Comparison of ENCODE assay signal across 1 cellular context in genomic region chr17:10737168-10737622, GRCh38.
TF ChIP-seq lines count a peak whose summit lies in the region.

No MANE protein-coding gene starts in this region.

TF ChIP-seq in SK-N-SH, 30 proteins besides CTCF, POLR2A, EP300 and RAD21 (continued from another document):
- no peak for TF ChIP-seq PBX3 (IDR thresholded peaks at IDR 0.05)
TF ChIP-seq in SK-N-SH: peak in this region for 2.
